In the genomic region with DNA sequence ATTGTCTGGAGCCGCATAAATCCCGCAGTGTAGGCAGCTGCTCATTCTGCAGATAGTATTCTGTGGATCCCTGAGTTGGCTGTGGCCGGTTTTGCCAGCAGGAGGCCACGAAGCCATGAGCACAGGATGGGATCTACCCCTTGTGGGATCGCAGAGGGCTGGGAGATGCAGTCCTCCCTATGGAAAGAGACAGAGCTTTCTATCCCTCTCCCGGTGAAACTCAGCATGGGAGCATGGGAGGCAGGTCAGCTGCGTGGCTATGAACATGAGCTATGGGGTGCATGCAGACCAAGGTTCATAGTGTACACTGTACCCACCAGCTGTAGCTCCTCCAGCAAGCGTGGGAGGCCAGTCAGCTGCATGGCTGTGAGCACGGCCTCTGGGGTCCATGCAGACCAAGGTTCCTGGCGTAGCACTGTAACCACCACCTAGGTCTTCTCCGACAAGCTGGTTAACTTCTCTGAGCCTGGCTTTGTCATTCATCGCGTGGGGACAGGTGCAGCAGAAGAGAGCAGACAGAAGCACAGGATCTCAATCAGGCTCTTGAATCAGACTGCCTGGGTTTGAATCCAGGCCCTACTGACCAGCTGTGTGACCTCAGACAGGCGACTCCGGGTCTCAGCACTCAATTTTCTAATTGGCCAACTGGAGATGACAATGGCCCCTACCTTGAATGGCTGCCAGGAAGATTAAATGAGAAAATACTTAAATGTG, we compare ENCODE assay signal across 21 cellular contexts. TPM values are rescaled to one million over a fixed set of nuclear protein-coding genes. Genes with fewer than 3 reads are reported as not detected.
A peak's percentile ranks its signal among the peaks of the same experiment; 100 is the strongest.
DNase-seq lines count a peak whose midpoint lies in the region; TF ChIP-seq lines count a peak whose summit lies in the region.
"Had no signal": no experiment of that assay in that cellular context is flagged by ENCODE, and none has a peak within 500 bp of the region (broad histone marks: within the 10 kb centered on the region; RNA-seq: fewer than 3 reads in every experiment).

No MANE protein-coding gene starts in this region.

- TF ChIP-seq CTCF in fibroblast of villous mesenchyme (IDR thresholded peaks at IDR 0.05; ENCODE audit: insufficient read depth, low read depth, low read length) (peak; percentile 40), smooth muscle cell (IDR thresholded peaks at IDR 0.05; ENCODE audit: borderline replicate concordance, insufficient read depth, poor library complexity, severe bottlenecking) (no peak)

- peaks cover 3% of the 10 kb centered on the region for H3K4me1 ChIP-seq in smooth muscle cell (ENCODE audit: low read depth)
- H3K4me1 ChIP-seq: gastrocnemius medialis, prostate gland had no signal

- peak overlapping the region; percentile 25 for H3K4me2 ChIP-seq in smooth muscle cell

- H2AFZ ChIP-seq in smooth muscle cell (ENCODE audit: low read depth), result no peak overlapping the region

- H3K36me3 ChIP-seq in smooth muscle cell (ENCODE audit: low read depth), result no peaks in the 10 kb centered on the region
- H3K36me3 ChIP-seq: brain microvascular endothelial cell, gastrocnemius medialis, prostate gland had no signal

- H3K4me3 ChIP-seq in fibroblast of villous mesenchyme (ENCODE audit: low read depth, low read length) (no peak overlapping the region), smooth muscle cell (no peak overlapping the region)
- H3K4me3 ChIP-seq: gastrocnemius medialis, prostate gland, SJSA1 had no signal

- peaks cover 22% of the 10 kb centered on the region for H3K79me2 ChIP-seq in smooth muscle cell (ENCODE audit: low read depth)

- in situ Hi-C loops in SK-MEL-5 (cut with HindIII; ENCODE audit: low pct_unique_long_range_greater_than_20kb, low sequenced_read_pairs), result no loop called here

- no peaks in the 10 kb centered on the region for H4K20me1 ChIP-seq in smooth muscle cell (ENCODE audit: low read depth)

- DNase-seq in DMS53 (lab: John Stamatoyannopoulos, UW), result peak; percentile 37
- DNase-seq in DMS53 treated with DMSO at 0.1 percent for 48 hours (lab: John Stamatoyannopoulos, UW; ENCODE audit: unreplicated experiment), result no peak
- peak; percentile 17 for DNase-seq in SK-MEL-5 (ENCODE audit: low read depth, low spot score)
- DNase-seq in fibroblast of villous mesenchyme (ENCODE audit: low read depth), result no peak
- DNase-seq in smooth muscle cell (lab: John Stamatoyannopoulos, UW; ENCODE audit: unreplicated experiment), result no peak
- no peak for DNase-seq in AG20443 (ENCODE audit: low spot score)
- DNase-seq in activated gamma-delta T cell (lab: John Stamatoyannopoulos, UW), result no peak
- no peak for DNase-seq in stimulated activated CD8-positive, alpha-beta memory T cell treated with anti-CD3 and anti-CD28 coated beads, Interleukin-4, amount 100 ng/mL, for 48 hours
- DNase-seq: 8988T; activated CD4-positive, CD25-positive, alpha-beta regulatory T cell treated with anti-CD3 and anti-CD28 coated beads, Interleukin-2, amount 50 U/mL, for 72 hours; activated naive CD8-positive, alpha-beta T cell treated with anti-CD3 and anti-CD28 coated beads, Interleukin-2, amount 10 ng/mL, durations not matched to agents 7 days and 5 days; brain microvascular endothelial cell; DMS79; gastrocnemius medialis; NCI-H1105 had no signal

- 86% methylated on average over 15 of the region's 15 CpGs for WGBS in smooth muscle cell (ENCODE audit: low lambda C conversion rate)

- no peak overlapping the region for H3K9ac ChIP-seq in smooth muscle cell (ENCODE audit: low read depth)

- H3K27ac ChIP-seq in smooth muscle cell (ENCODE audit: low read depth), result no peak overlapping the region
- H3K27ac ChIP-seq: brain microvascular endothelial cell, gastrocnemius medialis, prostate gland, SJSA1 had no signal

- H3K27me3 ChIP-seq in smooth muscle cell (ENCODE audit: low read depth), result no peaks in the 10 kb centered on the region
- H3K27me3 ChIP-seq: brain microvascular endothelial cell, SJSA1 had no signal

- H3K9me3 ChIP-seq in smooth muscle cell (replicated peaks; ENCODE audit: low read depth), result no peaks in the 10 kb centered on the region
- H3K9me3 ChIP-seq: gastrocnemius medialis, prostate gland, SJSA1 had no signal

- peaks cover 7% of the 10 kb centered on the region for H3F3A ChIP-seq in smooth muscle cell (ENCODE audit: low read depth)

RNA-seq across cellular contexts. Expression of gene BDKRB1, which starts 5.9 kb away (rescaled TPM):
- total RNA-seq in SK-MEL-5 (2014; rRNA removed; shearing (Covaris generic)), result 0.53 TPM in 1 of 2 replicates, not detected in the other
- 0.25 and 0.27 TPM in 2 replicates for polyA plus RNA-seq in SK-MEL-5 (2015; cell fraction: cytosol; rRNA removed)
- 0.15 TPM in 1 of 2 replicates, not detected in the other for polyA plus RNA-seq in SK-MEL-5 (2015; cell fraction: nucleus; rRNA removed)
- 5.8 and 15.1 TPM in 2 replicates for total RNA-seq in fibroblast of villous mesenchyme
- 17.5 and 28.2 TPM in 2 replicates for total RNA-seq in smooth muscle cell
- 29.3 and 39.6 TPM in 2 replicates for polyA plus RNA-seq in smooth muscle cell
- total RNA-seq: activated CD8-positive, alpha-beta memory T cell treated with anti-CD3 and anti-CD28 coated beads for 36 hours; activated naive CD8-positive, alpha-beta T cell treated with anti-CD3 and anti-CD28 coated beads, Interleukin-2, amount 10 ng/mL, durations not matched to agents 7 days and 5 days; endothelial cell of umbilical vein; gastrocnemius medialis; neural crest cell; OCI-LY7 had no signal
- polyA plus RNA-seq: endothelial cell of umbilical vein had no signal

RNA-seq across cellular contexts. Expression of gene BDKRB2, which starts 57.3 kb away (rescaled TPM):
- not detected in 2 replicates for total RNA-seq in SK-MEL-5 (2014; rRNA removed; shearing (Covaris generic))
- polyA plus RNA-seq in SK-MEL-5 (2015; cell fraction: cytosol; rRNA removed), result not detected in 2 replicates
- polyA plus RNA-seq in SK-MEL-5 (2015; cell fraction: nucleus; rRNA removed), result not detected in 2 replicates
- total RNA-seq in fibroblast of villous mesenchyme, result 51.5 and 105 TPM in 2 replicates
- 12.2 and 16.9 TPM in 2 replicates for total RNA-seq in smooth muscle cell
- polyA plus RNA-seq in smooth muscle cell, result 10.4 and 16.6 TPM in 2 replicates
- total RNA-seq: activated CD8-positive, alpha-beta memory T cell treated with anti-CD3 and anti-CD28 coated beads for 36 hours; activated naive CD8-positive, alpha-beta T cell treated with anti-CD3 and anti-CD28 coated beads, Interleukin-2, amount 10 ng/mL, durations not matched to agents 7 days and 5 days had no signal

Comparison
In these comparisons a context has a peak if more than half of its experiments do, and no peak if none do; other contexts are left out.
1. DNase-seq: peak in DMS53 (single experiment) and SK-MEL-5 (single experiment); none in DMS53 treated with DMSO at 0.1 percent for 48 hours (single experiment), fibroblast of villous mesenchyme (single experiment), smooth muscle cell (single experiment), AG20443 (single experiment), activated gamma-delta T cell (single experiment) and stimulated activated CD8-positive, alpha-beta memory T cell treated with anti-CD3 and anti-CD28 coated beads, Interleukin-4, amount 100 ng/mL, for 48 hours (single experiment).
2. RNA of gene BDKRB2, which starts 57.3 kb away (total RNA-seq): 51.5 to 105 TPM in fibroblast of villous mesenchyme and 12.2 to 16.9 TPM in smooth muscle cell; not detected in SK-MEL-5; every median in the first group is over 10 times any median in the second.